ENCODE assay signal across 8 cellular contexts in genomic region chr17:67472606-67473005, GRCh38.
A peak's percentile ranks its signal among the peaks of the same experiment; 100 is the strongest.
DNase-seq lines count a peak whose midpoint lies in the region; TF ChIP-seq lines count a peak whose summit lies in the region.
"Not testable (repeated sequence)": the region's sequence is repeated elsewhere in the genome, so short reads cannot be mapped to it uniquely, and the experiment has no call there.

No MANE protein-coding gene starts in this region.

- not testable (repeated sequence) for H3K4me3 ChIP-seq in AG10803 (ENCODE audit: low read length); right atrium auricular region; prostate gland

- not testable (repeated sequence) for TF ChIP-seq CTCF in AG10803 (conservative IDR thresholded peaks at IDR 0.05; ENCODE audit: low read length); right atrium auricular region (IDR thresholded peaks at IDR 0.05); prostate gland (IDR thresholded peaks at IDR 0.05)

- not testable (repeated sequence) for H3K36me3 ChIP-seq in right atrium auricular region, prostate gland

- H3K27me3 ChIP-seq in right atrium auricular region; prostate gland (replicated peaks; ENCODE audit: insufficient read depth): not testable (repeated sequence)

- TF ChIP-seq POLR2A in prostate gland (IDR thresholded peaks at IDR 0.05): not testable (repeated sequence)

- 61% methylated on average over 4 of the region's 4 CpGs for WGBS in prostate gland

- peak overlapping the region; percentile 71 to 74 for H3K27ac ChIP-seq in right atrium auricular region
- not testable (repeated sequence) for H3K27ac ChIP-seq in prostate gland

- intact Hi-C loops in prostate gland (cut with DNase I): loop anchor here (10.0 kb wide), 1 partner anchor 132 kb away; no protein-coding TSS in a partner anchor

- DNase-seq in AG10803 (ENCODE audit: low read depth) (peak; percentile 75), ELR (ENCODE audit: low read depth) (peak; percentile 50), NCI-H446 treated with DMSO at 0.1 percent for 48 hours (lab: John Stamatoyannopoulos, UW) (peak; percentile 31), dermis blood vessel endothelial cell (peak; percentile 49), fibroblast of peridontal ligament (ENCODE audit: extremely low read depth) (peak; percentile 55), prostate gland (ENCODE audit: low spot score) (peak; percentile 12)
- peak; percentile 49 for DNase-seq in activated CD8-positive, alpha-beta memory T cell treated with anti-CD3 and anti-CD28 coated beads for 24 hours
- not testable (repeated sequence) for DNase-seq in right atrium auricular region (ENCODE audit: low spot score)

- not testable (repeated sequence) for H3K9me3 ChIP-seq in right atrium auricular region, prostate gland

- peaks cover 0 to 47% of the 10 kb centered on the region in 2 donors for H3K4me1 ChIP-seq in right atrium auricular region
- not testable (repeated sequence) for H3K4me1 ChIP-seq in prostate gland (replicated peaks)
